Comparison of ENCODE assay signal across 8 cellular contexts in the genomic region with DNA sequence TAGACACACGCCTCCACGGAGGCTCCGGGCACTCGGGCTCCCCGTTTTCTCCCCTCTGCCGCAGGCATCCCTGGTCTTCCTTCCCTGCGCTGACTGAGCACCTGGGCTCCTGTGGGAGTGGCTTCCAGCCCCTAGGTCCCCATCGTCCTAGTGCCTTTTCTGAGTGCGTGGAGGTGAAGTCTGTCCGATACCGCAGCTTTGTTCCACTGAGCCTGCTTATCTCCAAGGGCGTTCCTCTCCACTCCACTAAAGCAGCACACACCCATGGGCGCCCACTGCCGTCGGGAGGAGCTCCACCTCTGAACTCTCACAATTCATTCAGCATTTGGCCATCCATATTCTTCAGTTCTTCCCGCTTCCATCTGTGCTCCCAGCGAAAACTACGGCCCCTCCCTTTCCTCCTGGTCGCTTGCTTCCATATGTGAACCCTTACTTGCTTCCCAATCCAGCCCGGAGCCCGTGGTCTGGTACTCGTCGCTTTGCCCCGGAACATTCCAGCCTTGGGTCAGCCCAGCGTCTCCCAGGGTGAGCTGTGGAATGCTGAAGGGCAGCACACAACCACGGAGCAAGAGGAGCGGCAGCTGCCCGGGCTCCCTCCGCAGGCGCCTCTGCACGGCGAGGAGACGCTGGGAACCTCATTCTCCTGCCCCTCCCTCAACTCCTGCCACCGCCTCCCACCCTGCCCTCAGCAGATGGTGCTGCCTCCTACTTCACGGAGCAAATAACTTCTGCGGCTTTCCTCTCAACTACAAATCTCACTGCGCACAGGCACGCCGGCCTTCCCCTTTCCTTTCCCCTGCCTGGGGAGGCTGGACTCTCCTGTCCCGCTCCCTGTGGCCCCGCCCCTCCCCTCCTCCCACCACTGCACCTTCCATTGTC. TPM values are rescaled to one million over a fixed set of nuclear protein-coding genes. Genes with fewer than 3 reads are reported as not detected.
DNase-seq lines count a peak whose midpoint lies in the region; ATAC-seq and TF ChIP-seq lines count a peak whose summit lies in the region.

No MANE protein-coding gene starts in this region.

- H3K27me3 ChIP-seq in esophagus (ENCODE audit: control insufficient read depth in 1 of 2, insufficient read depth in 2 of 2, low read length in 2 of 2) (no peaks in the 10 kb centered on the region), testis (no peaks in the 10 kb centered on the region)

- H3K27ac ChIP-seq in esophagus (ENCODE audit: low read depth in 2 of 2, low read length in 1 of 2), result peak overlapping the region; percentile 42 to 50
- H3K27ac ChIP-seq in testis, result peak overlapping the region; percentile 70 to 77

- TF ChIP-seq CTCF in GM10266 (IDR thresholded peaks at IDR 0.05; ENCODE audit: control insufficient read depth, insufficient read depth, low read depth, missing control alignments) (peak; percentile 11), testis (IDR thresholded peaks at IDR 0.05) (no peak)

- no peaks in the 10 kb centered on the region for H3K9me3 Mint-ChIP-seq in activated CD8-positive, alpha-beta T cell treated with anti-CD3 and anti-CD28 coated beads, Interleukin-2, amount 10 ng/mL, durations not matched to agents 7 days and 5 days (ENCODE audit: insufficient read depth)

- H3K36me3 Mint-ChIP-seq in activated CD8-positive, alpha-beta T cell treated with anti-CD3 and anti-CD28 coated beads, Interleukin-2, amount 10 ng/mL, durations not matched to agents 7 days and 5 days (ENCODE audit: low read depth), result peaks cover 20% of the 10 kb centered on the region

- CTCF ChIA-PET in activated CD8-positive, alpha-beta T cell treated with anti-CD3 and anti-CD28 coated beads, Interleukin-2, amount 10 ng/mL, durations not matched to agents 7 days and 5 days (lab: Charles Lee), result interaction anchor here (0.9 to 13.1 kb wide), 8 partner anchors 9 to 153 kb away, joined by 3 to 158 read pairs (median 4); a partner anchor contains a TSS

- H3K36me3 ChIP-seq in esophagus (ENCODE audit: control insufficient read depth in 2 of 2, insufficient read depth in 2 of 2, low read length in 1 of 2), result peaks cover 6 to 12% of the 10 kb centered on the region in 2 donors
- H3K36me3 ChIP-seq in testis (ENCODE audit: low read depth, missing control alignments), result no peaks in the 10 kb centered on the region

- POLR2A ChIA-PET in activated CD8-positive, alpha-beta T cell treated with anti-CD3 and anti-CD28 coated beads, Interleukin-2, amount 10 ng/mL, durations not matched to agents 7 days and 5 days (lab: Charles Lee), result interaction anchor here (1.7 kb wide), 1 partner anchor 34 kb away, joined by 7 read pairs; no protein-coding TSS in a partner anchor

- H3K4me1 ChIP-seq in esophagus (ENCODE audit: control insufficient read depth in 2 of 2, insufficient read depth in 2 of 2, low read length in 1 of 2) (peaks cover 0 to 7% of the 10 kb centered on the region in 2 donors), testis (peaks cover 37% of the 10 kb centered on the region)

- H3K27ac Mint-ChIP-seq in activated CD8-positive, alpha-beta T cell treated with anti-CD3 and anti-CD28 coated beads, Interleukin-2, amount 10 ng/mL, durations not matched to agents 7 days and 5 days, result peak overlapping the region; percentile 45

- intact Hi-C loops in testis (cut with DNase I; ENCODE audit: low total_unique reads), result no loop called here

- TF ChIP-seq POLR2A in testis (IDR thresholded peaks at IDR 0.05), result no peak

- DNase-seq in GM10266 (ENCODE audit: extremely low spot score), result peak; percentile 59
- DNase-seq in NCI-H2227 (lab: John Stamatoyannopoulos, UW; ENCODE audit: unreplicated experiment), result peak; percentile 63
- peak; percentile 49 for DNase-seq in activated CD8-positive, alpha-beta T cell treated with anti-CD3 and anti-CD28 coated beads, Interleukin-2, amount 10 ng/mL, durations not matched to agents 7 days and 5 days
- peak; percentile 49 for DNase-seq in mucosa of gallbladder (ENCODE audit: low spot score)
- DNase-seq in testis, result peak; percentile 66
- no peak for DNase-seq in mesenteric fat pad (ENCODE audit: low spot score)

- peak overlapping the region; percentile 66 for H3K4me3 Mint-ChIP-seq in activated CD8-positive, alpha-beta T cell treated with anti-CD3 and anti-CD28 coated beads, Interleukin-2, amount 10 ng/mL, durations not matched to agents 7 days and 5 days

- ATAC-seq in activated CD8-positive, alpha-beta T cell treated with anti-CD3 and anti-CD28 coated beads, Interleukin-2, amount 10 ng/mL, durations not matched to agents 7 days and 5 days, result peak; percentile 73
- no peak for ATAC-seq in GM18868 (IDR thresholded peaks at IDR 0.05; ENCODE audit: unreplicated experiment)

- peaks cover 23% of the 10 kb centered on the region for H3K27me3 Mint-ChIP-seq in activated CD8-positive, alpha-beta T cell treated with anti-CD3 and anti-CD28 coated beads, Interleukin-2, amount 10 ng/mL, durations not matched to agents 7 days and 5 days (ENCODE audit: low read depth)

- H3K9me3 ChIP-seq in esophagus (ENCODE audit: control insufficient read depth in 2 of 2, insufficient read depth in 1 of 2, low read depth in 1 of 2, low read length in 1 of 2) (no peaks in the 10 kb centered on the region), testis (no peaks in the 10 kb centered on the region)

- H3K4me3 ChIP-seq in esophagus (ENCODE audit: low read depth in 1 of 2, low read length in 2 of 2), result peak overlapping the region; percentile 29 to 34
- peak overlapping the region; percentile 29 to 54 for H3K4me3 ChIP-seq in testis

- WGBS in esophagus, 2 donors, result 2% methylated on average over 39 to 41 of the region's 41 CpGs
- WGBS in testis, 2 donors, result 0 to 1% methylated on average over 35 to 41 of the region's 41 CpGs

- H3K4me1 Mint-ChIP-seq in activated CD8-positive, alpha-beta T cell treated with anti-CD3 and anti-CD28 coated beads, Interleukin-2, amount 10 ng/mL, durations not matched to agents 7 days and 5 days (ENCODE audit: low read depth), result peaks cover 22% of the 10 kb centered on the region

RNA-seq across cellular contexts. Expression of a gene that starts 27.5 kb away (rescaled TPM):
- total RNA-seq in activated CD8-positive, alpha-beta T cell treated with anti-CD3 and anti-CD28 coated beads, Interleukin-2, amount 10 ng/mL, durations not matched to agents 7 days and 5 days, result 10 to 100 TPM; 65.3 to 71.6 TPM
- polyA plus RNA-seq in esophagus (1 to 10 TPM; 4.3 to 6.7 TPM), testis (ENCODE audit: insufficient read depth, low read depth, low replicate concordance) (50.9 TPM)
- total RNA-seq in mucosa of gallbladder (32.9 TPM), testis (100 to 1,000 TPM; 179 to 204 TPM), mesenteric fat pad (38.7 TPM)

RNA-seq across cellular contexts. Expression of a gene that starts 31.9 kb away (rescaled TPM):
- total RNA-seq in activated CD8-positive, alpha-beta T cell treated with anti-CD3 and anti-CD28 coated beads, Interleukin-2, amount 10 ng/mL, durations not matched to agents 7 days and 5 days, result not detected
- polyA plus RNA-seq in esophagus (under 1 TPM in 1 of 2 donors, not detected in 1; 0.02 TPM), testis (ENCODE audit: insufficient read depth, low read depth, low replicate concordance) (0.41 TPM)
- total RNA-seq in mucosa of gallbladder (0.32 TPM), testis (1 to 10 TPM; 2.0 to 2.2 TPM), mesenteric fat pad (not detected)

RNA-seq across cellular contexts. Expression of a gene that starts 52.3 kb away (rescaled TPM):
- total RNA-seq in activated CD8-positive, alpha-beta T cell treated with anti-CD3 and anti-CD28 coated beads, Interleukin-2, amount 10 ng/mL, durations not matched to agents 7 days and 5 days, result under 1 TPM; 0.16 to 0.53 TPM
- polyA plus RNA-seq in esophagus, result 1 to 10 TPM; 2.7 to 3.4 TPM
- total RNA-seq in mucosa of gallbladder, result 31.2 TPM
- 10 to 100 TPM; 25.0 to 29.7 TPM for total RNA-seq in testis
- 8.5 TPM for polyA plus RNA-seq in testis (ENCODE audit: insufficient read depth, low read depth, low replicate concordance)
- total RNA-seq in mesenteric fat pad, result 35.6 TPM

Comparison
In these comparisons a context has a peak if more than half of its experiments do, and no peak if none do; other contexts are left out.
1. RNA of a gene that starts 52.3 kb away (total RNA-seq): 35.6 TPM in mesenteric fat pad (single experiment), 31.2 TPM in mucosa of gallbladder (single experiment) and 25.0 to 29.7 TPM in testis; 0.16 to 0.53 TPM in activated CD8-positive, alpha-beta T cell treated with anti-CD3 and anti-CD28 coated beads, Interleukin-2, amount 10 ng/mL, durations not matched to agents 7 days and 5 days; every median in the first group is over 10 times any median in the second.